ENCODE assay signal across 8 cellular contexts in genomic region chr9:34591091-34591910, GRCh38. TPM values are rescaled to one million over a fixed set of nuclear protein-coding genes. Genes with fewer than 3 reads are reported as not detected.
A peak's percentile ranks its signal among the peaks of the same experiment; 100 is the strongest.
DNase-seq lines count a peak whose midpoint lies in the region; ATAC-seq and TF ChIP-seq lines count a peak whose summit lies in the region.

No MANE protein-coding gene starts in this region.

- peak; percentile 51 for DNase-seq in Caki2 (ENCODE audit: low read depth)
- DNase-seq in HAP-1 (ENCODE audit: low spot score in 2 of 2) = peak; percentile 56 to 92
- peak; percentile 58 for DNase-seq in NCI-H2196 treated with DMSO at 0.1 percent for 48 hours (lab: John Stamatoyannopoulos, UW; ENCODE audit: unreplicated experiment)
- peak; percentile 84 to 88 for DNase-seq in activated CD4-positive, alpha-beta T cell treated with anti-CD3 and anti-CD28 coated beads, Interleukin-2, amount 50 U/mL, for 48 hours
- DNase-seq in dermis blood vessel endothelial cell = peak; percentile 89
- DNase-seq in right lobe of liver = peak; percentile 89 to 92 (median 92)
- peak; percentile 85 for DNase-seq in stimulated activated CD4-positive, alpha-beta T cell treated with anti-CD3 and anti-CD28 coated beads, Interleukin-4, amount 100 ng/mL, for 1 hour
- no peak for DNase-seq in NK-92 treated with Interleukin-12 subunit alpha and Interleukin-12 subunit beta, amount 100 ng/mL, for 24 hours (lab: John Stamatoyannopoulos, UW)

- in situ Hi-C loops in Caki2 (cut with HindIII; ENCODE audit: low pct_unique_long_range_greater_than_20kb, low sequenced_read_pairs) (no loop called here), HAP-1 (cut with MboI; ENCODE audit: low sequenced_read_pairs) (loop anchor here (5.0 kb wide), 1 partner anchor 159 kb away; no protein-coding TSS in a partner anchor)

- H3K9me3 ChIP-seq in HAP-1 (no peaks in the 10 kb centered on the region), right lobe of liver (no peaks in the 10 kb centered on the region)

- H3K27ac ChIP-seq in right lobe of liver = peak overlapping the region in 1 of 3 donors; percentile 62

- peak; percentile 93 to 95 (median 94) for TF ChIP-seq CTCF in right lobe of liver (IDR thresholded peaks at IDR 0.05)

- H3K36me3 ChIP-seq in HAP-1 (replicated peaks) (no peaks in the 10 kb centered on the region), right lobe of liver (no peaks in the 10 kb centered on the region)

- H3K4me1 ChIP-seq in HAP-1 = no peaks in the 10 kb centered on the region; the same call in 1 of the 2 replicates
- H3K4me1 ChIP-seq in right lobe of liver = peaks cover 0 to 39% (median 13%) of the 10 kb centered on the region in 4 donors

- peak; percentile 83 to 95 (median 86) for ATAC-seq in right lobe of liver

- no peak for TF ChIP-seq POLR2A in right lobe of liver (IDR thresholded peaks at IDR 0.05)

- peaks cover 29% of the 10 kb centered on the region for H3K27me3 ChIP-seq in HAP-1 (ENCODE audit: low read depth)
- H3K27me3 ChIP-seq in right lobe of liver = no peaks in the 10 kb centered on the region

- intact Hi-C loops in right lobe of liver (cut with DNase I) = no loop called here

- no peak overlapping the region for H3K4me3 ChIP-seq in HAP-1
- peak overlapping the region; percentile 8 to 46 (median 28) for H3K4me3 ChIP-seq in right lobe of liver

- WGBS in right lobe of liver (ENCODE audit: insufficient coverage, low coverage, low lambda C conversion rate, missing lambda C conversion rate) = 6% methylated on average over 16 of the region's 66 CpGs

RNA-seq across cellular contexts. Expression of gene CNTFR, which starts 1.8 kb away (rescaled TPM):
- not detected in 2 replicates for total RNA-seq in Caki2 (2014; rRNA removed; shearing (Covaris generic); ENCODE audit: low replicate concordance)
- total RNA-seq in dermis blood vessel endothelial cell = not detected in 2 replicates
- total RNA-seq in right lobe of liver = 10 to 100 TPM in 1 of 6 experiments, 1 to 10 TPM in 4, under 1 TPM in 1; 0.71 to 12.5 (median 3.4) TPM

RNA-seq across cellular contexts. Expression of gene RPP25L, which starts 20.6 kb away (rescaled TPM):
- 40.9 and 71.8 TPM in 2 replicates for total RNA-seq in Caki2 (2014; rRNA removed; shearing (Covaris generic); ENCODE audit: low replicate concordance)
- total RNA-seq in dermis blood vessel endothelial cell (21.4 and 31.8 TPM in 2 replicates), right lobe of liver (10 to 100 TPM; 15.2 to 29.1 (median 25.0) TPM)

RNA-seq across cellular contexts. Expression of gene DCTN3, which starts 29.0 kb away (rescaled TPM):
- 90.1 and 110 TPM in 2 replicates for total RNA-seq in Caki2 (2014; rRNA removed; shearing (Covaris generic); ENCODE audit: low replicate concordance)
- total RNA-seq in dermis blood vessel endothelial cell (65.3 and 74.4 TPM in 2 replicates), right lobe of liver (10 to 100 TPM; 26.4 to 36.8 (median 32.7) TPM)

RNA-seq across cellular contexts. Expression of gene ARID3C, which starts 37.6 kb away (rescaled TPM):
- not detected in 2 replicates for total RNA-seq in Caki2 (2014; rRNA removed; shearing (Covaris generic); ENCODE audit: low replicate concordance)
- total RNA-seq in dermis blood vessel endothelial cell = 0.09 and 0.51 TPM in 2 replicates
- total RNA-seq in right lobe of liver = 1 to 10 TPM; 1.7 to 6.7 (median 2.5) TPM

RNA-seq across cellular contexts. Expression of gene SIGMAR1, which starts 46.3 kb away (rescaled TPM):
- 93.9 and 129 TPM in 2 replicates for total RNA-seq in Caki2 (2014; rRNA removed; shearing (Covaris generic); ENCODE audit: low replicate concordance)
- total RNA-seq in dermis blood vessel endothelial cell (37.1 and 63.5 TPM in 2 replicates), right lobe of liver (100 to 1,000 TPM in 5 of 6 experiments, 10 to 100 TPM in 1; 69.3 to 237 (median 123) TPM)
